13 cellular contexts compared by ENCODE assay signal in genomic region chr11:127445476-127445875, GRCh38.
DNase-seq lines count a peak whose midpoint lies in the region; ATAC-seq and TF ChIP-seq lines count a peak whose summit lies in the region.
"Had no signal": no experiment of that assay in that cellular context is flagged by ENCODE, and none has a peak within 500 bp of the region (broad histone marks: within the 10 kb centered on the region; RNA-seq: fewer than 3 reads in every experiment).

No MANE protein-coding gene starts in this region.

- H2BK5ac ChIP-seq in mesendoderm (ENCODE audit: low read length), result no peak overlapping the region

- H3K27me3 ChIP-seq in left ventricle myocardium inferior (ENCODE audit: low read depth), result peaks cover 15% of the 10 kb centered on the region
- H3K27me3 ChIP-seq in SJCRH30, result no peaks in the 10 kb centered on the region
- no peaks in the 10 kb centered on the region for H3K27me3 ChIP-seq in mesendoderm (ENCODE audit: insufficient read depth, low read length, poor library complexity)
- H3K27me3 ChIP-seq in gastroesophageal sphincter, result no peaks in the 10 kb centered on the region
- H3K27me3 ChIP-seq: BLaER1 treated with 17β-estradiol and CSF1 and Interleukin-3, amounts not matched to agents 10 nM and 100 nM had no signal

- H3K9ac ChIP-seq in mesendoderm (ENCODE audit: low read length), result no peak overlapping the region
- H3K9ac ChIP-seq: BLaER1 treated with 17β-estradiol and CSF1 and Interleukin-3, amounts not matched to agents 10 nM and 100 nM had no signal

- no peaks in the 10 kb centered on the region for H3K79me2 ChIP-seq in mesendoderm (ENCODE audit: control insufficient read depth, insufficient read depth, low read length)

- no peak overlapping the region for H4K8ac ChIP-seq in mesendoderm (ENCODE audit: low read depth, low read length)

- WGBS in mesendoderm (ENCODE audit: extremely low coverage, insufficient coverage, low lambda C conversion rate), result no CpG with 5 or more reads among the region's 4 CpGs
- WGBS in gastroesophageal sphincter (ENCODE audit: low coverage in 1 of 2), 2 donors, result 52 to 84% methylated on average over 3 of the region's 4 CpGs

- H3K4me3 ChIP-seq in left ventricle myocardium inferior (no peak overlapping the region), SJCRH30 (no peak overlapping the region), mesendoderm (ENCODE audit: low read length) (no peak overlapping the region), gastroesophageal sphincter (no peak overlapping the region), coronary artery (no peak overlapping the region)
- H3K4me3 ChIP-seq: BLaER1 treated with 17β-estradiol and CSF1 and Interleukin-3, amounts not matched to agents 10 nM and 100 nM had no signal

- H3K27ac ChIP-seq in left ventricle myocardium inferior (replicated peaks), result no peak overlapping the region
- no peak overlapping the region for H3K27ac ChIP-seq in SJCRH30
- no peak overlapping the region for H3K27ac ChIP-seq in mesendoderm (ENCODE audit: low read depth, low read length)
- H3K27ac ChIP-seq in gastroesophageal sphincter, result no peak overlapping the region
- no peak overlapping the region for H3K27ac ChIP-seq in coronary artery
- H3K27ac ChIP-seq: BLaER1 treated with 17β-estradiol and CSF1 and Interleukin-3, amounts not matched to agents 10 nM and 100 nM; HL-60 had no signal

- intact Hi-C loops in left ventricle myocardium inferior (cut with micrococcal nuclease) (no loop called here), Right ventricle myocardium superior (cut with DNase I) (no loop called here)

- H2BK15ac ChIP-seq in mesendoderm (replicated peaks; ENCODE audit: low read depth), result no peak overlapping the region

- no peak overlapping the region for H3K18ac ChIP-seq in mesendoderm (ENCODE audit: low read length)

- TF ChIP-seq CTCF in left ventricle myocardium inferior (IDR thresholded peaks at IDR 0.05; ENCODE audit: borderline replicate concordance) (no peak), gastroesophageal sphincter (IDR thresholded peaks at IDR 0.05) (no peak), coronary artery (IDR thresholded peaks at IDR 0.05) (no peak)

- DNase-seq in left ventricle myocardium inferior (peak; percentile 16), Right ventricle myocardium superior (no peak), SJCRH30 (peak; percentile 2 to 21), mesendoderm (peak; percentile 8), coronary artery (ENCODE audit: low spot score) (no peak)
- DNase-seq in activated T-cell treated with anti-CD3 and anti-CD28 coated beads, Interleukin-2, amount 50 U/mL, for 1 hour, result no peak
- DNase-seq: 8988T; CD4-positive, CD25-positive, alpha-beta regulatory T cell; HCEC 1CT; HFFc6 had no signal

- H3K23ac ChIP-seq in mesendoderm (ENCODE audit: low read length), result no peak overlapping the region

- TF ChIP-seq EP300 in gastroesophageal sphincter (IDR thresholded peaks at IDR 0.05), result no peak

- no peak overlapping the region for H3K4ac ChIP-seq in mesendoderm (ENCODE audit: low read depth, low read length)

- H3K56ac ChIP-seq in mesendoderm (ENCODE audit: low read length), result no peak overlapping the region

- no peak overlapping the region for H4K5ac ChIP-seq in mesendoderm (ENCODE audit: low read length)

- H3K9me3 ChIP-seq in left ventricle myocardium inferior (replicated peaks) (no peaks in the 10 kb centered on the region), SJCRH30 (replicated peaks) (no peaks in the 10 kb centered on the region), gastroesophageal sphincter (no peaks in the 10 kb centered on the region)

- no peak overlapping the region for H2BK120ac ChIP-seq in mesendoderm (ENCODE audit: low read depth, low read length)

- H3K79me1 ChIP-seq in mesendoderm (ENCODE audit: low read length), result no peaks in the 10 kb centered on the region

- H3K4me1 ChIP-seq in left ventricle myocardium inferior (no peaks in the 10 kb centered on the region), SJCRH30 (no peaks in the 10 kb centered on the region), mesendoderm (ENCODE audit: control insufficient read depth, low read depth, low read length) (no peaks in the 10 kb centered on the region), gastroesophageal sphincter (no peaks in the 10 kb centered on the region)
- H3K4me1 ChIP-seq: BLaER1 treated with 17β-estradiol and CSF1 and Interleukin-3, amounts not matched to agents 10 nM and 100 nM had no signal

- TF ChIP-seq POLR2A in gastroesophageal sphincter (IDR thresholded peaks at IDR 0.05), result no peak

- no peak overlapping the region for H2AK5ac ChIP-seq in mesendoderm (ENCODE audit: low read length)

- H3K36me3 ChIP-seq in left ventricle myocardium inferior, result no peaks in the 10 kb centered on the region
- H3K36me3 ChIP-seq in SJCRH30, result no peaks in the 10 kb centered on the region
- H3K36me3 ChIP-seq in mesendoderm (ENCODE audit: control insufficient read depth, insufficient read depth, low read length), result no peaks in the 10 kb centered on the region
- H3K36me3 ChIP-seq in gastroesophageal sphincter, result no peaks in the 10 kb centered on the region
- H3K36me3 ChIP-seq: BLaER1 treated with 17β-estradiol and CSF1 and Interleukin-3, amounts not matched to agents 10 nM and 100 nM had no signal

- no peak overlapping the region for H3K4me2 ChIP-seq in mesendoderm (ENCODE audit: low read length)
- H3K4me2 ChIP-seq: BLaER1 treated with 17β-estradiol and CSF1 and Interleukin-3, amounts not matched to agents 10 nM and 100 nM had no signal

- ATAC-seq in Right ventricle myocardium superior (ENCODE audit: poor library complexity) (no peak), gastroesophageal sphincter (no peak)

Comparison
In these comparisons a context has a peak if more than half of its experiments do, and no peak if none do; other contexts are left out.
1. DNase-seq: peak in left ventricle myocardium inferior (single experiment), SJCRH30 (2 of 2) and mesendoderm (single experiment); none in Right ventricle myocardium superior (single experiment), coronary artery (single experiment) and activated T-cell treated with anti-CD3 and anti-CD28 coated beads, Interleukin-2, amount 50 U/mL, for 1 hour (single experiment).